ENCODE assay signal across 8 cellular contexts in genomic region chr18:12278765-12279682, GRCh38. TPM values are rescaled to one million over a fixed set of nuclear protein-coding genes. Genes with fewer than 3 reads are reported as not detected.
DNase-seq lines count a peak whose midpoint lies in the region; ATAC-seq and TF ChIP-seq lines count a peak whose summit lies in the region.

No MANE protein-coding gene starts in this region.

- no peak overlapping the region for H3K9ac ChIP-seq in parathyroid adenoma

- H3K27ac ChIP-seq in cardiac muscle cell (peak overlapping the region; percentile 100), parathyroid adenoma (peak overlapping the region; percentile 63)

- H3K4me2 ChIP-seq in parathyroid adenoma (ENCODE audit: low read length) = no peak overlapping the region

- no peaks in the 10 kb centered on the region for H3K79me2 ChIP-seq in parathyroid adenoma

- H3K36me3 ChIP-seq in cardiac muscle cell (no peaks in the 10 kb centered on the region), parathyroid adenoma (ENCODE audit: control insufficient read depth, insufficient read depth, low read length) (no peaks in the 10 kb centered on the region)

- peak overlapping the region; percentile 81 for H2AFZ ChIP-seq in parathyroid adenoma

- H3K27me3 ChIP-seq in cardiac muscle cell (no peaks in the 10 kb centered on the region), parathyroid adenoma (ENCODE audit: control insufficient read depth, insufficient read depth, low read length) (no peaks in the 10 kb centered on the region)

- H3K4me3 ChIP-seq in cardiac muscle cell (peak overlapping the region; percentile 9), parathyroid adenoma (ENCODE audit: low read depth, low read length) (peak overlapping the region; percentile 34)

- H3K4me1 ChIP-seq in cardiac muscle cell (ENCODE audit: low read depth) (peaks cover 34% of the 10 kb centered on the region), parathyroid adenoma (no peaks in the 10 kb centered on the region)

- TF ChIP-seq CTCF in cardiac muscle cell (IDR thresholded peaks at IDR 0.05; ENCODE audit: low read depth, low read length) = peak; percentile 16
- no peak for TF ChIP-seq CTCF in parathyroid adenoma (IDR thresholded peaks at IDR 0.05)

- H3K9me3 ChIP-seq in cardiac muscle cell (ENCODE audit: low read depth) = no peaks in the 10 kb centered on the region
- no peaks in the 10 kb centered on the region for H3K9me3 ChIP-seq in parathyroid adenoma (ENCODE audit: control insufficient read depth, low read length)

- DNase-seq in Daoy (ENCODE audit: low read depth) (peak; percentile 94), amniotic stem cell (lab: John Stamatoyannopoulos, UW) (peak; percentile 91), cardiac muscle cell (ENCODE audit: low read depth in 1 of 2, low spot score in 1 of 2) (peak; percentile 98 to 99)
- no peak for DNase-seq in stimulated activated CD4-positive, alpha-beta T cell treated with anti-CD3 and anti-CD28 coated beads, Interleukin-4, amount 100 ng/mL, for 1 hour

- ATAC-seq in HG02970 (IDR thresholded peaks at IDR 0.05; ENCODE audit: low FRiP score, unreplicated experiment) (no peak), GM21390 (IDR thresholded peaks at IDR 0.05; ENCODE audit: unreplicated experiment) (no peak), GM21515 (IDR thresholded peaks at IDR 0.05; ENCODE audit: unreplicated experiment) (no peak)

RNA-seq across cellular contexts. Expression of gene CIDEA, which starts 24.9 kb away (rescaled TPM):
- total RNA-seq in Daoy (2014; rRNA removed; shearing (Covaris generic)) = not detected in 2 replicates
- total RNA-seq in cardiac muscle cell = not detected in 2 replicates
- not detected in 2 replicates for polyA plus RNA-seq in cardiac muscle cell

RNA-seq across cellular contexts. Expression of gene TUBB6, which starts 29.0 kb away (rescaled TPM):
- 231 and 254 TPM in 2 replicates for total RNA-seq in Daoy (2014; rRNA removed; shearing (Covaris generic))
- total RNA-seq in cardiac muscle cell = 212 and 450 TPM in 2 replicates
- 185 and 240 TPM in 2 replicates for polyA plus RNA-seq in cardiac muscle cell
